In genomic region chr1:1925437-1926345, GRCh38 we compare ENCODE assay signal across 17 cellular contexts. TPM values are rescaled to one million over a fixed set of nuclear protein-coding genes. Genes with fewer than 3 reads are reported as not detected.
DNase-seq lines count a peak whose midpoint lies in the region; ATAC-seq and TF ChIP-seq lines count a peak whose summit lies in the region.
"Had no signal": no experiment of that assay in that cellular context is flagged by ENCODE, and none has a peak within 500 bp of the region (broad histone marks: within the 10 kb centered on the region; RNA-seq: fewer than 3 reads in every experiment).

No MANE protein-coding gene starts in this region.

- intact Hi-C loops in left ventricle myocardium superior (cut with micrococcal nuclease), result no loop called here
- intact Hi-C loops in Right ventricle myocardium inferior (cut with DNase I), result no loop called here
- intact Hi-C loops in Panc1 (cut with micrococcal nuclease; ENCODE audit: unreplicated experiment), result no loop called here

- DNase-seq in left ventricle myocardium superior (peak; percentile 25), Right ventricle myocardium inferior (ENCODE audit: missing footprints) (no peak), Panc1 (ENCODE audit: low read depth, low spot score) (no peak), hepatocyte (ENCODE audit: low spot score) (peak; percentile 2), NCI-H226 (no peak), C1 segment of cervical spinal cord (lab: John Stamatoyannopoulos, UW) (no peak)
- DNase-seq: DND-41, KBM-7, NCI-H187, NCI-H2107, NCI-H510A treated with DMSO at 0.1 percent for 48 hours, NCI-H82, OCI-M1, SIG-M5 had no signal

- H4K20me1 ChIP-seq in hepatocyte (ENCODE audit: insufficient read depth, poor library complexity, severe bottlenecking), result no peaks in the 10 kb centered on the region

- H3K4me1 ChIP-seq in Panc1 (ENCODE audit: control insufficient read depth, insufficient read depth, low read length) (no peaks in the 10 kb centered on the region), hepatocyte (ENCODE audit: insufficient read depth) (peaks cover 10% of the 10 kb centered on the region)

- no peaks in the 10 kb centered on the region for H3K36me3 ChIP-seq in Panc1 (ENCODE audit: control insufficient read depth, insufficient read depth, low read length)
- H3K36me3 ChIP-seq in hepatocyte (replicated peaks; ENCODE audit: insufficient read depth, low read depth), result no peaks in the 10 kb centered on the region

- POLR2A ChIA-PET in Panc1 (lab: Charles Lee), result interaction anchor here (0.6 kb wide), 1 partner anchor 98 kb away, joined by 9 read pairs; no protein-coding TSS in a partner anchor

- no peak overlapping the region for H2AFZ ChIP-seq in hepatocyte

- ATAC-seq in left ventricle myocardium superior, result no peak
- ATAC-seq in Right ventricle myocardium inferior, result no peak
- peak; percentile 36; the same call in 1 of the 2 replicates for ATAC-seq in Panc1
- ATAC-seq in HG03159 (IDR thresholded peaks at IDR 0.05; ENCODE audit: unreplicated experiment), result no peak

- no peaks in the 10 kb centered on the region for H3K79me2 ChIP-seq in hepatocyte

- no peak overlapping the region for H3K4me2 ChIP-seq in hepatocyte

- H3K9me3 ChIP-seq in Panc1 (ENCODE audit: control insufficient read depth, insufficient read depth, low read depth, low read length) (no peaks in the 10 kb centered on the region), hepatocyte (ENCODE audit: low read depth) (no peaks in the 10 kb centered on the region)

- H3K9me2 ChIP-seq in hepatocyte (replicated peaks; ENCODE audit: insufficient read depth), result no peaks in the 10 kb centered on the region

- no peak overlapping the region for H3K27ac ChIP-seq in Panc1 (ENCODE audit: low read length)
- no peak overlapping the region for H3K27ac ChIP-seq in hepatocyte

- in situ Hi-C loops in Panc1 (cut with HindIII; ENCODE audit: low pct_unique_long_range_greater_than_20kb, low sequenced_read_pairs), result no loop called here

- no peaks in the 10 kb centered on the region for H3K27me3 ChIP-seq in Panc1 (ENCODE audit: control insufficient read depth, insufficient read depth, low read length)
- H3K27me3 ChIP-seq in hepatocyte, result no peaks in the 10 kb centered on the region

- 89% methylated on average over 26 of the region's 27 CpGs for WGBS in hepatocyte (ENCODE audit: low lambda C conversion rate, missing lambda C conversion rate)

- no peak overlapping the region for H3K4me3 ChIP-seq in Panc1 (ENCODE audit: low read depth in 2 of 2, low read length in 2 of 2)
- no peak overlapping the region for H3K4me3 ChIP-seq in hepatocyte

- no TSS peak for BruUV-seq in Panc1 (replicated peaks; lab: Mats Ljungman, UMichigan)

- TF ChIP-seq CTCF in Panc1 (IDR thresholded peaks at IDR 0.05), result no peak
- no peak for TF ChIP-seq CTCF in hepatocyte (IDR thresholded peaks at IDR 0.05; ENCODE audit: poor library complexity)

- CTCF ChIA-PET in Panc1 (lab: Charles Lee), result interaction anchor here (0.6 to 0.7 kb wide), 2 partner anchors 18 to 22 kb away, joined by 3 read pairs; no protein-coding TSS in a partner anchor

RNA-seq across cellular contexts. Expression of gene TMEM52, which starts 6.6 kb away (rescaled TPM):
- 1.7 TPM for total RNA-seq in left ventricle myocardium superior
- total RNA-seq in Right ventricle myocardium inferior, result 1.2 TPM
- total RNA-seq in Panc1 (2021; ENCODE audit: unreplicated experiment), result 2.5 TPM
- polyA plus RNA-seq in Panc1 (2012; ENCODE audit: insufficient read length), result 4.1 TPM
- 3.6 and 5.8 TPM in 2 replicates for total RNA-seq in hepatocyte
- 5.3 and 5.8 TPM in 2 replicates for polyA plus RNA-seq in hepatocyte

RNA-seq across cellular contexts. Expression of gene CALML6, which starts 10.6 kb away (rescaled TPM):
- total RNA-seq in left ventricle myocardium superior, result not detected
- total RNA-seq in Right ventricle myocardium inferior, result not detected
- total RNA-seq in Panc1 (2021; ENCODE audit: unreplicated experiment), result 1.5 TPM
- polyA plus RNA-seq in Panc1 (2012; ENCODE audit: insufficient read length), result 1.8 TPM
- 0.53 TPM in 1 of 2 replicates, not detected in the other for total RNA-seq in hepatocyte
- 0.33 and 1.3 TPM in 2 replicates for polyA plus RNA-seq in hepatocyte
- total RNA-seq: H4, RPMI7951 had no signal

RNA-seq across cellular contexts. Expression of gene GNB1, which starts 34.8 kb away (rescaled TPM):
- total RNA-seq in left ventricle myocardium superior (172 TPM), Right ventricle myocardium inferior (182 TPM), Panc1 (2021; ENCODE audit: unreplicated experiment) (499 TPM), hepatocyte (134 and 155 TPM in 2 replicates)
- 736 TPM for polyA plus RNA-seq in Panc1 (2012; ENCODE audit: insufficient read length)
- 154 and 175 TPM in 2 replicates for polyA plus RNA-seq in hepatocyte

Comparison
In these comparisons a context has a peak if more than half of its experiments do, and no peak if none do; other contexts are left out.
1. DNase-seq: peak in left ventricle myocardium superior (single experiment) and hepatocyte (single experiment); none in Right ventricle myocardium inferior (single experiment), Panc1 (single experiment), NCI-H226 (single experiment) and C1 segment of cervical spinal cord (0 of 14).